8 cellular contexts compared by ENCODE assay signal in genomic region chr1:220527279-220528048, GRCh38. TPM values are rescaled to one million over a fixed set of nuclear protein-coding genes. Genes with fewer than 3 reads are reported as not detected.
DNase-seq lines count a peak whose midpoint lies in the region; ATAC-seq and TF ChIP-seq lines count a peak whose summit lies in the region.

No MANE protein-coding gene starts in this region.

- TF ChIP-seq POLR2A in HCT116 (IDR thresholded peaks at IDR 0.05; ENCODE audit: borderline replicate concordance, extremely low read depth, insufficient read depth, insufficient read length), result peak; percentile 46

- H2AFZ ChIP-seq in HCT116 (ENCODE audit: low read depth, low read length, poor library complexity, severe bottlenecking), result peak overlapping the region; percentile 55

- POLR2A ChIA-PET in HCT116 (lab: Charles Lee), result no interaction called here

- H3K4me1 ChIP-seq in HCT116 (ENCODE audit: control insufficient read depth in 1 of 2, insufficient read depth in 2 of 2, low read length in 2 of 2), result peaks cover 0 to 22% of the 10 kb centered on the region in 2 experiments; a peak in 1 of 4 replicates
- H3K4me1 ChIP-seq in mucosa of descending colon (ENCODE audit: low read depth), result no peaks in the 10 kb centered on the region

- no peak for TF ChIP-seq RAD21 in HCT116 (IDR thresholded peaks at IDR 0.05; ENCODE audit: low read depth)

- H3K4me2 ChIP-seq in HCT116 (ENCODE audit: low read length), result peak overlapping the region; percentile 77

- BruUV-seq in HCT116 (replicated peaks; lab: Mats Ljungman, UMichigan), result TSS peak; percentile 56

- H3K79me2 ChIP-seq in HCT116 (ENCODE audit: insufficient read depth, low read length), result no peaks in the 10 kb centered on the region

- H4K20me1 ChIP-seq in HCT116 (ENCODE audit: insufficient read depth), result no peaks in the 10 kb centered on the region

- H3K9ac ChIP-seq in HCT116 (ENCODE audit: low read length) (peak overlapping the region; percentile 69), SK-N-MC (ENCODE audit: insufficient read length) (no peak overlapping the region)

- 0 out of 2 replicates have a peak, but pooled peaks cover 3% of the 10 kb centered on the region for H3K27me3 ChIP-seq in HCT116 (ENCODE audit: insufficient read depth, low read length)

- CTCF ChIA-PET in HCT116 (lab: Charles Lee), result interaction anchor here (0.9 kb wide), 1 partner anchor 247 kb away, joined by 3 read pairs; no protein-coding TSS in a partner anchor

- peak; percentile 71 for DNase-seq in DMS79 treated with DMSO at 0.1 percent for 48 hours (lab: John Stamatoyannopoulos, UW)
- no peak for DNase-seq in HCT116 (ENCODE audit: low read depth, low spot score)
- DNase-seq in SK-N-MC (ENCODE audit: low read depth, low spot score), result no peak
- no peak for DNase-seq in epithelial cell of prostate (ENCODE audit: low read depth, low spot score)
- peak; percentile 48 to 53 (median 52) for DNase-seq in mucosa of descending colon
- peak; percentile 63 for DNase-seq in ureter (ENCODE audit: low spot score)
- no peak for DNase-seq in NCI-H2196 treated with DMSO at 0.1 percent for 48 hours (lab: John Stamatoyannopoulos, UW; ENCODE audit: unreplicated experiment)
- DNase-seq in GM19240 (ENCODE audit: insufficient read length, low spot score), result no peak

- TF ChIP-seq CTCF in HCT116 (IDR thresholded peaks at IDR 0.05 in 2 of 3, conservative IDR thresholded peaks at IDR 0.05 in 1 of 3; ENCODE audit: borderline replicate concordance in 1 of 3, insufficient read depth in 1 of 3, low read depth in 2 of 3, low read length in 2 of 3) (no peak), mucosa of descending colon (IDR thresholded peaks at IDR 0.05) (no peak)

- ATAC-seq in HCT116, result peak; percentile 37
- peak; percentile 63 for ATAC-seq in mucosa of descending colon

- H3K4me3 ChIP-seq in HCT116 (replicated peaks in 1 of 2; ENCODE audit: low read depth in 1 of 2, low read length in 2 of 2), result peak overlapping the region; percentile 58 to 71
- H3K4me3 ChIP-seq in SK-N-MC, result peak overlapping the region; percentile 77
- peak overlapping the region; percentile 54 for H3K4me3 ChIP-seq in mucosa of descending colon

- H3K36me3 ChIP-seq in HCT116 (ENCODE audit: control insufficient read depth in 1 of 2, insufficient read depth in 2 of 2, low read length in 2 of 2) (no peaks in the 10 kb centered on the region), SK-N-MC (ENCODE audit: insufficient read depth, low read length) (no peaks in the 10 kb centered on the region), mucosa of descending colon (ENCODE audit: low read depth) (no peaks in the 10 kb centered on the region)

- intact Hi-C loops in HCT116 (cut with micrococcal nuclease) (loop anchor here (5.0 to 10.0 kb wide), 3 partner anchors 153 to 250 kb away; no protein-coding TSS in a partner anchor), mucosa of descending colon (cut with DNase I, micrococcal nuclease) (no loop called here)

- H3K9me3 ChIP-seq in HCT116 (ENCODE audit: control insufficient read depth in 1 of 2, insufficient read depth in 1 of 2, low read depth in 1 of 2, low read length in 2 of 2) (no peaks in the 10 kb centered on the region), SK-N-MC (ENCODE audit: low read depth, low read length) (no peaks in the 10 kb centered on the region), mucosa of descending colon (no peaks in the 10 kb centered on the region)

- H3K9me2 ChIP-seq in HCT116 (ENCODE audit: insufficient read depth), result no peaks in the 10 kb centered on the region

- RAD21 ChIA-PET in HCT116 (lab: Charles Lee; ENCODE audit: low non-redundant PET in 1 of 2, low total read pairs in 2 of 2, uncharacterized antibody in 2 of 2, unreplicated experiment in 2 of 2), result no interaction called here

- H3K27ac ChIP-seq in HCT116 (ENCODE audit: low read depth, low read length) (peak overlapping the region; percentile 57; the same call in 1 of the 2 replicates), SK-N-MC (no peak overlapping the region), epithelial cell of prostate (peak overlapping the region; percentile 69)

TF ChIP-seq in HCT116, 20 proteins besides CTCF, POLR2A, EP300 and RAD21:
- TF ChIP-seq POLR2AphosphoS5 (IDR thresholded peaks at IDR 0.05; ENCODE audit: low read depth, low read length) (peak; percentile 35; the same call in 1 of the 2 replicates), EGR1 (IDR thresholded peaks at IDR 0.05; ENCODE audit: low read depth) (no peak)
- TF ChIP-seq, protein P1, sequence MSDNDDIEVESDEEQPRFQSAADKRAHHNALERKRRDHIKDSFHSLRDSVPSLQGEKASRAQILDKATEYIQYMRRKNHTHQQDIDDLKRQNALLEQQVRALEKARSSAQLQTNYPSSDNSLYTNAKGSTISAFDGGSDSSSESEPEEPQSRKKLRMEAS (IDR thresholded peaks at IDR 0.05), result peak; percentile 55; the same call in 1 of the 2 replicates

RNA-seq across cellular contexts. Expression of gene MARK1, which starts 0.5 kb away (rescaled TPM):
- total RNA-seq in HCT116 (2021; ENCODE audit: unreplicated experiment), result 3.6 TPM
- polyA plus RNA-seq in HCT116 (2012), result 1.9 and 2.0 TPM in 2 replicates
- 10 to 100 TPM in 1 of 3 donors, 1 to 10 TPM in 2; 1.4 to 11.2 (median 1.8) TPM for total RNA-seq in mucosa of descending colon
- total RNA-seq in ureter, result 34.8 TPM

Comparison
In these comparisons a context has a peak if more than half of its experiments do, and no peak if none do; other contexts are left out.
1. DNase-seq: peak in DMS79 treated with DMSO at 0.1 percent for 48 hours (single experiment), mucosa of descending colon (3 of 3) and ureter (single experiment); none in HCT116 (single experiment), SK-N-MC (single experiment), epithelial cell of prostate (single experiment), NCI-H2196 treated with DMSO at 0.1 percent for 48 hours (single experiment) and GM19240 (single experiment).
2. Peak in every context shown above with its lines, with median percentiles within 50 percentile points of each other: H3K4me3 ChIP-seq.